22 cellular contexts compared by ENCODE assay signal in genomic region chr6:158627940-158628211, GRCh38. TPM values are rescaled to one million over a fixed set of nuclear protein-coding genes. Genes with fewer than 3 reads are reported as not detected.
A peak's percentile ranks its signal among the peaks of the same experiment; 100 is the strongest.
DNase-seq lines count a peak whose midpoint lies in the region; ATAC-seq, FAIRE-seq and TF ChIP-seq lines count a peak whose summit lies in the region.
"Had no signal": no experiment of that assay in that cellular context is flagged by ENCODE, and none has a peak within 500 bp of the region (broad histone marks: within the 10 kb centered on the region; RNA-seq: fewer than 3 reads in every experiment).

No MANE protein-coding gene starts in this region.

- H3K4me1 ChIP-seq in right atrium auricular region (peaks cover 0 to 48% of the 10 kb centered on the region in 2 donors), astrocyte (ENCODE audit: insufficient read depth, low read length) (peaks cover 19% of the 10 kb centered on the region)
- H3K4me1 ChIP-seq: foreskin keratinocyte had no signal

- H3K36me3 Mint-ChIP-seq in astrocyte (ENCODE audit: low read depth, unreplicated experiment) = peaks cover 30% of the 10 kb centered on the region
- H3K36me3 Mint-ChIP-seq in nephron (ENCODE audit: low read depth) = peaks cover 66% of the 10 kb centered on the region

- H2AFZ ChIP-seq in astrocyte (ENCODE audit: low read depth, low read length) = no peak overlapping the region

- H4K20me1 ChIP-seq in astrocyte (ENCODE audit: insufficient read depth, low read length) = peaks cover 28% of the 10 kb centered on the region

- H3K27ac ChIP-seq in right atrium auricular region (peak overlapping the region; percentile 64 to 79), astrocyte (ENCODE audit: low read depth, low read length) (no peak overlapping the region)
- H3K27ac ChIP-seq: brain microvascular endothelial cell, epithelial cell of prostate, foreskin keratinocyte, SJSA1, skin epidermis had no signal

- TF ChIP-seq CTCF in right atrium auricular region (IDR thresholded peaks at IDR 0.05) = no peak
- no peak for TF ChIP-seq CTCF in astrocyte (IDR thresholded peaks at IDR 0.05; ENCODE audit: insufficient read depth, low read depth, low read length)
- TF ChIP-seq CTCF in nephron (IDR thresholded peaks at IDR 0.05; ENCODE audit: unreplicated experiment in 3 of 3) = no peak

- peaks cover 3% of the 10 kb centered on the region for H3K79me2 ChIP-seq in astrocyte (ENCODE audit: insufficient read depth, low read length)

- H3K9ac ChIP-seq in astrocyte (ENCODE audit: low read length) = no peak overlapping the region

- H3K27ac Mint-ChIP-seq in astrocyte (ENCODE audit: unreplicated experiment) (peak overlapping the region; percentile 68), nephron (peak overlapping the region; percentile 10 to 58 (median 34))
- H3K27ac Mint-ChIP-seq: T-helper 2 cell treated with Interferon-gamma antibody and Interleukin-4, amounts not matched to agents 5 μg/mL and 100 μg/mL, for 36 hours had no signal

- H3K4me3 ChIP-seq in right atrium auricular region = no peak overlapping the region
- no peak overlapping the region for H3K4me3 ChIP-seq in astrocyte (ENCODE audit: insufficient read depth, low read depth, low read length)
- H3K4me3 ChIP-seq: SJSA1, skin epidermis had no signal

- DNase-seq in right atrium auricular region (ENCODE audit: low spot score) (no peak), cardiac septum (ENCODE audit: low spot score) (no peak), astrocyte (ENCODE audit: low read depth) (no peak), SW480 (ENCODE audit: low spot score) (no peak)
- DNase-seq: brain microvascular endothelial cell; dermis blood vessel endothelial cell; foreskin keratinocyte; hypothalamus; KG1; mammary epithelial cell; NCI-H187 treated with DMSO at 0.1 percent for 48 hours; NCI-H345; stimulated activated CD4-positive, alpha-beta T cell treated with anti-CD3 and anti-CD28 coated beads, Interleukin-4, amount 100 ng/mL, for 24 hours; substantia nigra had no signal

- H3K36me3 ChIP-seq in right atrium auricular region = peaks cover 6% of the 10 kb centered on the region
- peaks cover 24% of the 10 kb centered on the region for H3K36me3 ChIP-seq in astrocyte (ENCODE audit: insufficient read depth, low read length)

- no peak for FAIRE-seq in astrocyte (lab: Jason Lieb, UNC)
- FAIRE-seq: kidney had no signal

- H3K9me3 ChIP-seq in right atrium auricular region (no peaks in the 10 kb centered on the region), astrocyte (ENCODE audit: insufficient read depth, low read depth, low read length) (no peaks in the 10 kb centered on the region)
- H3K9me3 ChIP-seq: SJSA1 had no signal

- H3K4me1 Mint-ChIP-seq in astrocyte (ENCODE audit: low read depth, unreplicated experiment) (peaks cover 16% of the 10 kb centered on the region), nephron (peaks cover 36% of the 10 kb centered on the region)

- H3K27me3 Mint-ChIP-seq in astrocyte (ENCODE audit: low read depth, unreplicated experiment) = no peaks in the 10 kb centered on the region
- no peaks in the 10 kb centered on the region for H3K27me3 Mint-ChIP-seq in nephron (ENCODE audit: low read depth)

- ATAC-seq in HG03175 (IDR thresholded peaks at IDR 0.05; ENCODE audit: unreplicated experiment) = no peak
- ATAC-seq in HG03039 (IDR thresholded peaks at IDR 0.05; ENCODE audit: unreplicated experiment) = no peak
- ATAC-seq: foreskin keratinocyte had no signal

- no peak overlapping the region for H3K4me2 ChIP-seq in astrocyte (ENCODE audit: low read length)

- intact Hi-C loops in cardiac septum (cut with DNase I) = loop anchor here (5.0 kb wide), 1 partner anchor 64 kb away; no protein-coding TSS in a partner anchor

- H3K9me3 Mint-ChIP-seq in astrocyte (ENCODE audit: unreplicated experiment) = no peaks in the 10 kb centered on the region
- no peaks in the 10 kb centered on the region for H3K9me3 Mint-ChIP-seq in nephron
- H3K9me3 Mint-ChIP-seq: T-helper 2 cell treated with Interferon-gamma antibody and Interleukin-4, amounts not matched to agents 5 μg/mL and 100 μg/mL, for 36 hours had no signal

- no peak overlapping the region for H3K4me3 Mint-ChIP-seq in astrocyte (ENCODE audit: unreplicated experiment)
- no peak overlapping the region for H3K4me3 Mint-ChIP-seq in nephron
- H3K4me3 Mint-ChIP-seq: T-helper 2 cell treated with Interferon-gamma antibody and Interleukin-4, amounts not matched to agents 5 μg/mL and 100 μg/mL, for 36 hours had no signal

- no peaks in the 10 kb centered on the region for H3K27me3 ChIP-seq in right atrium auricular region
- H3K27me3 ChIP-seq in astrocyte (ENCODE audit: insufficient read depth, low read length) = no peaks in the 10 kb centered on the region
- H3K27me3 ChIP-seq: brain microvascular endothelial cell, foreskin keratinocyte, SJSA1 had no signal

RNA-seq across cellular contexts. Expression of gene DYNLT1, which starts 16.7 kb away (rescaled TPM):
- total RNA-seq in right atrium auricular region = 10 to 100 TPM; 57.3 to 91.5 TPM
- 131 TPM for total RNA-seq in cardiac septum
- 169 and 173 TPM in 2 replicates for total RNA-seq in astrocyte

RNA-seq across cellular contexts. Expression of gene SYTL3, which starts 22.0 kb away (rescaled TPM):
- 1 to 10 TPM; 4.2 to 5.6 TPM for total RNA-seq in right atrium auricular region
- total RNA-seq in cardiac septum = 5.7 TPM
- total RNA-seq in astrocyte = 0.82 and 1.2 TPM in 2 replicates
